ENCODE assay signal across 11 cellular contexts in genomic region chrX:137969191-137969590, GRCh38.
"Had no signal": no experiment of that assay in that cellular context is flagged by ENCODE, and none has a peak within 500 bp of the region (broad histone marks: within the 10 kb centered on the region; RNA-seq: fewer than 3 reads in every experiment).

No MANE protein-coding gene starts in this region.

- ATAC-seq: GM23338, HCT116 had no signal

- H3K27ac ChIP-seq: GM23248 had no signal

- DNase-seq: GM23248, GOT3, H7, H9, HCEC 1CT, HFFc6 had no signal

- H3K9me3 ChIP-seq: HAP-1 had no signal

- FAIRE-seq: H1, H54 had no signal

- H3K36me3 ChIP-seq: HAP-1 had no signal

- H3K4me3 ChIP-seq: GM23248, GM23338, HAP-1 had no signal

- H3K4me2 ChIP-seq: GM23338 had no signal

- H3K9ac ChIP-seq: GM23248 had no signal

- H2AFZ ChIP-seq: GM23248, GM23338 had no signal
